8 cellular contexts compared by ENCODE assay signal in the genomic region with DNA sequence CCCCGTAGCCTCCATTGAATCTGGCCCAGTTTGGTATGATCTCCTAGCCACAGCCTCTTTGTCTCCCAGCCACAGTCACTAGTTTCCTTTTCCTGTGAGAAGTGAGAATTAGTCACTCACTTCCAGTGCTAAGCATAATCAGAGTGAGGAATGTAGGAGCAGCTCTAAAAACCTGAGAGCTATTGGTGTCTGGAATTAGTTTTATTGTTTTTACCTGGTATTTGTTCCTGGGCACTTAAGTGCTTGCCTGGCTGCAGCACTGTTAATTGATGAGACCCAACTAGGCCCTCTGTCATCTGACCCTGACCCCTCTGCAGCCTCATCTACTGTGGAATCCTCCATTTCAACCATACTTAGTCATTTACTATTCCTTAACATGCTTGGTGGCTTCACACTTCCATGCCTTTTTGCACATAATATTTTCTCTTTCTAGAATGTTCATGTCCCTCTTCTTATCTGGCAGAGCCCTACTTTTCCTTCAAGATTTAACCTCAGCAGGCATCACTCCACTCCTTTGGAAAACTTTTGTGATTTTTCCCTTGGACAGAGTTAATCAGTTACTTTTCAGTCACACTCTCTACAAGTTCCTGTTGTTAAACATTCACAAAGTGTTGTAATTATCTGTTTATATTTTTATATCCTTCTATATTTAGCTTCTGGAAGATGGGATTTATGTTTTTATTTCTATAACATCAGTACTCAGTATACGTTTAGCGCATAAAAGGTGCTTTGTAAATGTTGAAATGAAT. TPM values are rescaled to one million over a fixed set of nuclear protein-coding genes. Genes with fewer than 3 reads are reported as not detected.
DNase-seq lines count a peak whose midpoint lies in the region; ATAC-seq and TF ChIP-seq lines count a peak whose summit lies in the region.

No MANE protein-coding gene starts in this region.

- H3K27me3 ChIP-seq in breast epithelium (no peaks in the 10 kb centered on the region), upper lobe of right lung (no peaks in the 10 kb centered on the region), prostate gland (replicated peaks; ENCODE audit: insufficient read depth) (no peaks in the 10 kb centered on the region)

- no peak overlapping the region for H3K27ac ChIP-seq in breast epithelium
- no peak overlapping the region for H3K27ac ChIP-seq in upper lobe of right lung
- no peak overlapping the region for H3K27ac ChIP-seq in prostate gland

- TF ChIP-seq POLR2A in breast epithelium (IDR thresholded peaks at IDR 0.05) (no peak), prostate gland (IDR thresholded peaks at IDR 0.05) (no peak)

- H3K9me3 ChIP-seq in breast epithelium (no peaks in the 10 kb centered on the region), upper lobe of right lung (no peaks in the 10 kb centered on the region), prostate gland (no peaks in the 10 kb centered on the region)

- BruUV-seq in MCF 10A (replicated peaks; lab: Mats Ljungman, UMichigan) = no TSS peak

- ATAC-seq in upper lobe of right lung = peak; percentile 70

- H3K36me3 Mint-ChIP-seq in MCF 10A (ENCODE audit: insufficient read depth, unreplicated experiment) = no peaks in the 10 kb centered on the region
- no peaks in the 10 kb centered on the region for H3K36me3 Mint-ChIP-seq in activated CD4-positive, alpha-beta memory T cell treated with anti-CD3 and anti-CD28 coated beads for 36 hours

- no peaks in the 10 kb centered on the region for H3K9me3 Mint-ChIP-seq in MCF 10A (ENCODE audit: unreplicated experiment)
- H3K9me3 Mint-ChIP-seq in activated CD4-positive, alpha-beta memory T cell treated with anti-CD3 and anti-CD28 coated beads for 36 hours = no peaks in the 10 kb centered on the region

- H3K4me1 Mint-ChIP-seq in MCF 10A (ENCODE audit: insufficient read depth, unreplicated experiment) = peaks cover 21% of the 10 kb centered on the region
- peaks cover 59% of the 10 kb centered on the region for H3K4me1 Mint-ChIP-seq in activated CD4-positive, alpha-beta memory T cell treated with anti-CD3 and anti-CD28 coated beads for 36 hours (ENCODE audit: low read depth)

- no peak for TF ChIP-seq CTCF in MCF 10A (IDR thresholded peaks at IDR 0.05; ENCODE audit: unreplicated experiment)
- no peak for TF ChIP-seq CTCF in breast epithelium (IDR thresholded peaks at IDR 0.05)
- no peak for TF ChIP-seq CTCF in upper lobe of right lung (IDR thresholded peaks at IDR 0.05)
- no peak for TF ChIP-seq CTCF in prostate gland (IDR thresholded peaks at IDR 0.05)

- H3K27me3 Mint-ChIP-seq in MCF 10A (ENCODE audit: insufficient read depth, unreplicated experiment) = no peaks in the 10 kb centered on the region
- H3K27me3 Mint-ChIP-seq in activated CD4-positive, alpha-beta memory T cell treated with anti-CD3 and anti-CD28 coated beads for 36 hours = no peaks in the 10 kb centered on the region

- H3K4me3 ChIP-seq in breast epithelium = no peak overlapping the region
- H3K4me3 ChIP-seq in upper lobe of right lung = no peak overlapping the region
- no peak overlapping the region for H3K4me3 ChIP-seq in prostate gland

- POLR2A ChIA-PET in MCF 10A (lab: Yijun Ruan, JAX) = interaction anchor here (0.6 to 1.7 kb wide), 5 partner anchors 14 to 48 kb away, joined by 3 read pairs; no protein-coding TSS in a partner anchor
- POLR2A ChIA-PET in activated CD4-positive, alpha-beta memory T cell treated with anti-CD3 and anti-CD28 coated beads for 36 hours (lab: Charles Lee) = interaction anchor here (1.3 kb wide), 2 partner anchors 38 to 49 kb away, joined by 4 read pairs; partner anchors contain the start of gene PDE8A

- no peak overlapping the region for H3K4me3 Mint-ChIP-seq in MCF 10A (ENCODE audit: unreplicated experiment)
- peak overlapping the region; percentile 0 for H3K4me3 Mint-ChIP-seq in activated CD4-positive, alpha-beta memory T cell treated with anti-CD3 and anti-CD28 coated beads for 36 hours

- H3K36me3 ChIP-seq in breast epithelium (no peaks in the 10 kb centered on the region), upper lobe of right lung (no peaks in the 10 kb centered on the region), prostate gland (no peaks in the 10 kb centered on the region)

- intact Hi-C loops in MCF 10A (cut with micrococcal nuclease) (no loop called here), breast epithelium (cut with DNase I; ENCODE audit: low total_unique reads) (loop anchor here (10.0 kb wide), 1 partner anchor 66 kb away; no protein-coding TSS in a partner anchor), upper lobe of right lung (cut with DNase I) (no loop called here), posterior cingulate gyrus (cut with DNase I) (no loop called here), prostate gland (cut with DNase I) (no loop called here)
- intact Hi-C loops in activated CD4-positive, alpha-beta memory T cell treated with anti-CD3 and anti-CD28 coated beads for 36 hours (cut with micrococcal nuclease) = loop anchor here (2.0 kb wide), 2 partner anchors 42 to 50 kb away; partner anchors contain the start of gene PDE8A

- H3K27ac Mint-ChIP-seq in MCF 10A (ENCODE audit: low read depth, unreplicated experiment) = peak overlapping the region; percentile 78
- peak overlapping the region; percentile 4 for H3K27ac Mint-ChIP-seq in activated CD4-positive, alpha-beta memory T cell treated with anti-CD3 and anti-CD28 coated beads for 36 hours

- H3K4me1 ChIP-seq in breast epithelium = no peaks in the 10 kb centered on the region
- H3K4me1 ChIP-seq in upper lobe of right lung = peaks cover 59% of the 10 kb centered on the region
- peaks cover 4% of the 10 kb centered on the region for H3K4me1 ChIP-seq in prostate gland (replicated peaks)

- DNase-seq in MCF 10A (ENCODE audit: unreplicated experiment) (peak; percentile 53), breast epithelium (ENCODE audit: low spot score in 2 of 2) (no peak), kidney glomerular epithelial cell (lab: John Stamatoyannopoulos, UW) (peak; percentile 81), upper lobe of right lung (no peak), posterior cingulate gyrus (no peak), NAMALWA (ENCODE audit: low spot score) (no peak), prostate gland (ENCODE audit: low spot score) (no peak)
- peak; percentile 34 for DNase-seq in activated CD4-positive, alpha-beta memory T cell treated with anti-CD3 and anti-CD28 coated beads for 36 hours

- CTCF ChIA-PET in MCF 10A (lab: Yijun Ruan, JAX) = interaction anchor here (0.6 to 1.9 kb wide), 5 partner anchors 8 to 69 kb away, joined by 3 to 11 read pairs (median 3); no protein-coding TSS in a partner anchor
- CTCF ChIA-PET in activated CD4-positive, alpha-beta memory T cell treated with anti-CD3 and anti-CD28 coated beads for 36 hours (lab: Charles Lee) = interaction anchor here (1.0 to 2.3 kb wide), 3 partner anchors 8 to 75 kb away, joined by 4 to 10 read pairs (median 5); no protein-coding TSS in a partner anchor

- 84% methylated on average over 3 of the region's 3 CpGs for WGBS in prostate gland

RNA-seq across cellular contexts. Expression of gene PDE8A, which starts 48.8 kb away (rescaled TPM):
- total RNA-seq in MCF 10A (2022) (27.3 and 27.4 TPM in 2 replicates), breast epithelium (10 to 100 TPM; 45.1 to 60.5 (median 58.3) TPM), upper lobe of right lung (54.7 TPM), prostate gland (10 to 100 TPM; 28.3 to 52.7 TPM)
- total RNA-seq in activated CD4-positive, alpha-beta memory T cell treated with anti-CD3 and anti-CD28 coated beads for 36 hours = 10 to 100 TPM; 20.8 to 21.2 TPM

Comparison
In these comparisons a context has a peak if more than half of its experiments do, and no peak if none do; other contexts are left out.
1. DNase-seq: peak in MCF 10A (single experiment), activated CD4-positive, alpha-beta memory T cell treated with anti-CD3 and anti-CD28 coated beads for 36 hours (single experiment) and kidney glomerular epithelial cell (single experiment); none in breast epithelium (0 of 2), upper lobe of right lung (single experiment), posterior cingulate gyrus (0 of 10), NAMALWA (single experiment) and prostate gland (single experiment).
2. intact Hi-C loops: an anchor here in breast epithelium (10.0 kb wide) and activated CD4-positive, alpha-beta memory T cell treated with anti-CD3 and anti-CD28 coated beads for 36 hours (2.0 kb wide); none called in MCF 10A, upper lobe of right lung, posterior cingulate gyrus and prostate gland.